8 cellular contexts compared by ENCODE assay signal in genomic region chr11:83681045-83681781, GRCh38.
DNase-seq lines count a peak whose midpoint lies in the region; ATAC-seq and TF ChIP-seq lines count a peak whose summit lies in the region.

No MANE protein-coding gene starts in this region.

- no peaks in the 10 kb centered on the region for H3K36me3 Mint-ChIP-seq in neural crest cell (ENCODE audit: low read depth)
- no peaks in the 10 kb centered on the region for H3K36me3 Mint-ChIP-seq in activated CD4-positive, alpha-beta memory T cell treated with anti-CD3 and anti-CD28 coated beads for 36 hours

- TF ChIP-seq CTCF in neural crest cell (conservative IDR thresholded peaks at IDR 0.05), result no peak

- peak overlapping the region; percentile 36 for H3K4me3 Mint-ChIP-seq in neural crest cell
- no peak overlapping the region for H3K4me3 Mint-ChIP-seq in activated CD4-positive, alpha-beta memory T cell treated with anti-CD3 and anti-CD28 coated beads for 36 hours

- H3K27ac Mint-ChIP-seq in neural crest cell (ENCODE audit: unreplicated experiment), result peak overlapping the region; percentile 90
- no peak overlapping the region for H3K27ac Mint-ChIP-seq in activated CD4-positive, alpha-beta memory T cell treated with anti-CD3 and anti-CD28 coated beads for 36 hours

- peaks cover 21% of the 10 kb centered on the region for H3K4me1 Mint-ChIP-seq in neural crest cell
- H3K4me1 Mint-ChIP-seq in activated CD4-positive, alpha-beta memory T cell treated with anti-CD3 and anti-CD28 coated beads for 36 hours (ENCODE audit: low read depth), result no peaks in the 10 kb centered on the region

- intact Hi-C loops in activated CD4-positive, alpha-beta memory T cell treated with anti-CD3 and anti-CD28 coated beads for 36 hours (cut with micrococcal nuclease), result no loop called here

- POLR2A ChIA-PET in activated CD4-positive, alpha-beta memory T cell treated with anti-CD3 and anti-CD28 coated beads for 36 hours (lab: Charles Lee), result no interaction called here

- H3K27me3 Mint-ChIP-seq in neural crest cell (ENCODE audit: low read depth), result peaks cover 21% of the 10 kb centered on the region
- H3K27me3 Mint-ChIP-seq in activated CD4-positive, alpha-beta memory T cell treated with anti-CD3 and anti-CD28 coated beads for 36 hours, result peaks cover 3% of the 10 kb centered on the region

- peak; percentile 37 for ATAC-seq in GM18508 (IDR thresholded peaks at IDR 0.05; ENCODE audit: insufficient read depth, unreplicated experiment)
- peak; percentile 69 for ATAC-seq in HG02798 (IDR thresholded peaks at IDR 0.05; ENCODE audit: poor library complexity, unreplicated experiment)

- no peaks in the 10 kb centered on the region for H3K9me3 Mint-ChIP-seq in neural crest cell
- no peaks in the 10 kb centered on the region for H3K9me3 Mint-ChIP-seq in activated CD4-positive, alpha-beta memory T cell treated with anti-CD3 and anti-CD28 coated beads for 36 hours

- DNase-seq in NOMO-1 treated with dmso at 0.1 percent for 144 hours (lab: John Stamatoyannopoulos, UW; ENCODE audit: unreplicated experiment) (peak; percentile 12), neural crest cell (ENCODE audit: low read depth, low spot score) (no peak), HCEC 1CT (no peak), NK-92 (lab: John Stamatoyannopoulos, UW; ENCODE audit: unreplicated experiment) (no peak), SK-N-DZ (ENCODE audit: low spot score) (no peak)
- DNase-seq in activated CD4-positive, alpha-beta memory T cell treated with anti-CD3 and anti-CD28 coated beads for 36 hours, result no peak

- CTCF ChIA-PET in activated CD4-positive, alpha-beta memory T cell treated with anti-CD3 and anti-CD28 coated beads for 36 hours (lab: Charles Lee), result no interaction called here
